In genomic region chr12:8846305-8846704, GRCh38 we compare ENCODE assay signal across 2 cellular contexts.
TF ChIP-seq lines count a peak whose summit lies in the region.

No MANE protein-coding gene starts in this region.

TF ChIP-seq in HEK293, 187 proteins besides CTCF, POLR2A, EP300 and RAD21:
- TF ChIP-seq ZNF121 (tag by site-specific recombination; IDR thresholded peaks at IDR 0.05), result peak; percentile 54; the same call in 1 of the 2 replicates
- no peak for TF ChIP-seq ZNF362 (tag by site-specific recombination; IDR thresholded peaks at IDR 0.05)

TF ChIP-seq in K562, 482 proteins besides CTCF, POLR2A, EP300 and RAD21:
- peak; percentile 72 for TF ChIP-seq ZNF121 (CRISPR knock-in tag; conservative IDR thresholded peaks at IDR 0.05)
- no peak for TF ChIP-seq ZSCAN29 (IDR thresholded peaks at IDR 0.05)
TF ChIP-seq in K562: peak in this region for 1.
